In genomic region chr20:38825901-38826625, GRCh38 we compare ENCODE assay signal across 8 cellular contexts. TPM values are rescaled to one million over a fixed set of nuclear protein-coding genes. Genes with fewer than 3 reads are reported as not detected.
DNase-seq lines count a peak whose midpoint lies in the region; ATAC-seq and TF ChIP-seq lines count a peak whose summit lies in the region.

No MANE protein-coding gene starts in this region.

- H4K20me1 ChIP-seq in PC-3 (ENCODE audit: low read length), result no peaks in the 10 kb centered on the region

- H3K27me3 ChIP-seq in HUES6 (ENCODE audit: control insufficient read depth, insufficient read depth, low read length) (no peaks in the 10 kb centered on the region), PC-3 (ENCODE audit: low read length) (peaks cover 27% of the 10 kb centered on the region; the same call in 1 of the 2 replicates), esophagus muscularis mucosa (peaks cover 0 to 21% (median 0%) of the 10 kb centered on the region in 4 donors)

- POLR2A ChIA-PET in PC-3 (lab: Charles Lee; ENCODE audit: unreplicated experiment), result no interaction called here

- TF ChIP-seq EP300 in esophagus muscularis mucosa (IDR thresholded peaks at IDR 0.05), result no peak

- no peak overlapping the region for H3K27ac ChIP-seq in HUES6 (ENCODE audit: low read depth, low read length)
- H3K27ac ChIP-seq in PC-3 (ENCODE audit: low read length), result no peak overlapping the region
- H3K27ac ChIP-seq in esophagus muscularis mucosa (replicated peaks in 1 of 4), result no peak overlapping the region

- no TSS peak for BruUV-seq in PC-3 (replicated peaks; lab: Mats Ljungman, UMichigan)

- H3K79me2 ChIP-seq in PC-3 (ENCODE audit: low read length), result no peaks in the 10 kb centered on the region

- 20% methylated on average over 7 of the region's 9 CpGs for WGBS in esophagus muscularis mucosa

- intact Hi-C loops in PC-3 (cut with micrococcal nuclease) (no loop called here), esophagus muscularis mucosa (cut with DNase I) (no loop called here)

- TF ChIP-seq POLR2A in esophagus muscularis mucosa (IDR thresholded peaks at IDR 0.05; ENCODE audit: low read depth), result no peak

- no peaks in the 10 kb centered on the region for H3K9me2 ChIP-seq in PC-3 (replicated peaks; ENCODE audit: low read length)

- H3K9me3 ChIP-seq in HUES6 (ENCODE audit: control insufficient read depth, insufficient read depth, low read depth, low read length) (no peaks in the 10 kb centered on the region), PC-3 (ENCODE audit: low read length) (no peaks in the 10 kb centered on the region), esophagus muscularis mucosa (peaks cover 0 to 6% (median 0%) of the 10 kb centered on the region in 4 donors)

- H2AFZ ChIP-seq in PC-3 (ENCODE audit: low read length), result no peak overlapping the region

- no peaks in the 10 kb centered on the region for H3F3A ChIP-seq in PC-3 (ENCODE audit: low read length, unreplicated experiment)

- ATAC-seq in PC-3 (peak; percentile 97), HG03469 (IDR thresholded peaks at IDR 0.05; ENCODE audit: unreplicated experiment) (no peak), GM19328 (IDR thresholded peaks at IDR 0.05; ENCODE audit: unreplicated experiment) (no peak), GM19023 (IDR thresholded peaks at IDR 0.05; ENCODE audit: unreplicated experiment) (no peak)

- DNase-seq in COLO668 (lab: John Stamatoyannopoulos, UW; ENCODE audit: unreplicated experiment) (peak; percentile 52), PC-3 (peak; percentile 80), iPS-NIHi11 (ENCODE audit: low spot score) (peak; percentile 62), esophagus muscularis mucosa (ENCODE audit: extremely low spot score) (no peak)

- H3K4me3 ChIP-seq in HUES6 (ENCODE audit: low read depth, low read length) (peak overlapping the region; percentile 26; the same call in 1 of the 2 replicates), PC-3 (ENCODE audit: low read length) (no peak overlapping the region), esophagus muscularis mucosa (no peak overlapping the region)

- no peak overlapping the region for H3K4me2 ChIP-seq in PC-3 (ENCODE audit: low read length)

- H3K4me1 ChIP-seq in HUES6 (ENCODE audit: control insufficient read depth, insufficient read depth, low read length) (peaks cover 18% of the 10 kb centered on the region), PC-3 (ENCODE audit: insufficient read depth, low read length) (peaks cover 13% of the 10 kb centered on the region; the same call in 1 of the 2 replicates), esophagus muscularis mucosa (peaks cover 11 to 33% (median 18%) of the 10 kb centered on the region in 4 donors)

- H3K36me3 ChIP-seq in HUES6 (ENCODE audit: control insufficient read depth, insufficient read depth, low read length), result peaks cover 3% of the 10 kb centered on the region; the same call in 1 of the 2 replicates
- H3K36me3 ChIP-seq in PC-3 (ENCODE audit: low read depth, low read length), result no peaks in the 10 kb centered on the region
- H3K36me3 ChIP-seq in esophagus muscularis mucosa, result no peaks in the 10 kb centered on the region

- no peak for TF ChIP-seq CTCF in PC-3 (conservative IDR thresholded peaks at IDR 0.05; ENCODE audit: low read depth, low read length)
- TF ChIP-seq CTCF in esophagus muscularis mucosa (IDR thresholded peaks at IDR 0.05), result no peak

- CTCF ChIA-PET in PC-3 (lab: Charles Lee), result no interaction called here

- H3K9ac ChIP-seq in HUES6 (ENCODE audit: low read length) (no peak overlapping the region), PC-3 (ENCODE audit: low read length) (no peak overlapping the region)

RNA-seq across cellular contexts. Expression of gene PPP1R16B, which starts 20.6 kb away (rescaled TPM):
- total RNA-seq in PC-3 (2014; rRNA removed) (0.04 and 0.12 TPM in 2 replicates), esophagus muscularis mucosa (10 to 100 TPM in 1 of 4 donors, 1 to 10 TPM in 3; 3.7 to 12.1 (median 6.8) TPM)
